30 cellular contexts compared by ENCODE assay signal in genomic region chr7:152565731-152566130, GRCh38.
"Had no signal": no experiment of that assay in that cellular context is flagged by ENCODE, and none has a peak within 500 bp of the region (broad histone marks: within the 10 kb centered on the region; RNA-seq: fewer than 3 reads in every experiment).

No MANE protein-coding gene starts in this region.

- H3K79me2 ChIP-seq: parathyroid adenoma had no signal

- H3K9me3 ChIP-seq: heart right ventricle, lower lobe of right lung, neutrophil, prostate gland, right atrium auricular region, testis, tibial artery had no signal

- ATAC-seq: esophagus mucosa; foreskin keratinocyte; heart right ventricle; left ventricle myocardium superior; lower lobe of right lung; sciatic nerve; stimulated activated memory B cell treated with anti-CD40 and anti-IgM and Interleukin-4, amounts not matched to agents 10 μg/mL and 1 μg/mL and 100 μg/mL, for 72 hours; stimulated activated naive CD8-positive, alpha-beta T cell treated with anti-CD3 and anti-CD28 coated beads, Interleukin-15, Interleukin-2, amounts not matched to agents 100 U/mL and 50 U/mL, for 24 hours had no signal

- H3K36me3 ChIP-seq: heart right ventricle, lower lobe of right lung, neutrophil, prostate gland, right atrium auricular region, tibial artery had no signal

- FAIRE-seq: colon, islet of Langerhans, urothelium cell line had no signal

- H3K27me3 ChIP-seq: dorsolateral prefrontal cortex, foreskin keratinocyte, right atrium auricular region, testis had no signal

- H3K9ac ChIP-seq: parathyroid adenoma had no signal

- DNase-seq: cerebellar nuclear complex; dorsolateral prefrontal cortex; effector CD4-positive, alpha-beta T cell; foreskin keratinocyte; glutamatergic neuron; heart right ventricle; hippocampal formation; left ventricle myocardium superior; lower lobe of right lung; naive thymus-derived CD8-positive, alpha-beta T cell; nephron progenitor cell; stimulated activated CD4-positive, alpha-beta T cell treated with anti-CD3 and anti-CD28 coated beads, Interleukin-12 subunit alpha, Interleukin-12 subunit beta, amount 100 ng/mL, for 4 hours; stimulated activated CD4-positive, alpha-beta T cell treated with anti-CD3 and anti-CD28 coated beads, Interleukin-1b, Interleukin-23, amount 100 ng/mL, for 48 hours; stimulated activated CD4-positive, alpha-beta T cell treated with anti-CD3 and anti-CD28 coated beads, Interleukin-4, amount 100 ng/mL, for 4 hours; stimulated activated naive CD8-positive, alpha-beta T cell treated with anti-CD3 and anti-CD28 coated beads, Interleukin-15, Interleukin-2, amounts not matched to agents 100 U/mL and 50 U/mL, for 24 hours; substantia nigra; testis had no signal

- H2AFZ ChIP-seq: parathyroid adenoma had no signal

- H3K4me1 ChIP-seq: foreskin keratinocyte, heart right ventricle, lower lobe of right lung, parathyroid adenoma, prostate gland, right atrium auricular region, testis had no signal

- H3K4me2 ChIP-seq: smooth muscle cell had no signal

- H3K4me3 ChIP-seq: dorsolateral prefrontal cortex, heart right ventricle, lower lobe of right lung, prostate gland, right atrium auricular region, smooth muscle cell, testis, tibial artery had no signal

- H3K27ac ChIP-seq: dorsolateral prefrontal cortex, epithelial cell of prostate, foreskin keratinocyte, heart right ventricle, lower lobe of right lung, neutrophil, parathyroid adenoma, prostate gland, right atrium auricular region, testis, tibial artery had no signal
